In genomic region chr1:112676543-112676942, GRCh38 we compare ENCODE assay signal across 16 cellular contexts. TPM values are rescaled to one million over a fixed set of nuclear protein-coding genes. Genes with fewer than 3 reads are reported as not detected.
A peak's percentile ranks its signal among the peaks of the same experiment; 100 is the strongest.
DNase-seq lines count a peak whose midpoint lies in the region; ATAC-seq and TF ChIP-seq lines count a peak whose summit lies in the region.
"Had no signal": no experiment of that assay in that cellular context is flagged by ENCODE, and none has a peak within 500 bp of the region (broad histone marks: within the 10 kb centered on the region; RNA-seq: fewer than 3 reads in every experiment).

No MANE protein-coding gene starts in this region.

- peaks cover 8 to 26% (median 14%) of the 10 kb centered on the region in 11 experiments; a peak in 21 of 22 replicates for H3K36me3 ChIP-seq in BLaER1 treated with 17β-estradiol and CSF1 and Interleukin-3, amounts not matched to agents 10 nM and 100 nM
- H3K36me3 ChIP-seq in Caco-2 (ENCODE audit: control insufficient read depth, insufficient read depth, low read length) (no peaks in the 10 kb centered on the region), SK-N-MC (ENCODE audit: insufficient read depth, low read length) (peaks cover 25% of the 10 kb centered on the region), hepatocyte (replicated peaks; ENCODE audit: insufficient read depth, low read depth) (no peaks in the 10 kb centered on the region), heart left ventricle (peaks cover 0 to 14% (median 6%) of the 10 kb centered on the region in 9 donors)

- WGBS in hepatocyte (ENCODE audit: low lambda C conversion rate, missing lambda C conversion rate): 93% methylated on average over 3 of the region's 3 CpGs
- WGBS in heart left ventricle, 4 donors: 88 to 96% (median 94%) methylated on average over 3 of the region's 3 CpGs

- CTCF ChIA-PET in Caco-2 (lab: Charles Lee): interaction anchor here (1.2 kb wide), 1 partner anchor 22 kb away, joined by 3 read pairs; no protein-coding TSS in a partner anchor

- H3K79me2 ChIP-seq in hepatocyte: peaks cover 60% of the 10 kb centered on the region

- H3K4me1 Mint-ChIP-seq in Caco-2 (ENCODE audit: low read depth, unreplicated experiment): peaks cover 13% of the 10 kb centered on the region

- H4K20me1 ChIP-seq in BLaER1 treated with 17β-estradiol and CSF1 and Interleukin-3, amounts not matched to agents 10 nM and 100 nM: peaks cover 0 to 27% (median 8%) of the 10 kb centered on the region in 11 experiments; a peak in 8 of 22 replicates
- peaks cover 6% of the 10 kb centered on the region for H4K20me1 ChIP-seq in hepatocyte (ENCODE audit: insufficient read depth, poor library complexity, severe bottlenecking)

- H2AFZ ChIP-seq in hepatocyte: no peak overlapping the region

- no TSS peak for BruUV-seq in Caco-2 (replicated peaks; lab: Mats Ljungman, UMichigan)

- H3K4me3 Mint-ChIP-seq in Caco-2 (ENCODE audit: unreplicated experiment): peak overlapping the region; percentile 88

- TF ChIP-seq CTCF in Caco-2 (IDR thresholded peaks at IDR 0.05; ENCODE audit: insufficient read depth in 1 of 2, low read depth in 1 of 2, low read length in 1 of 2, severe bottlenecking in 1 of 2, unreplicated experiment in 1 of 2) (no peak), hepatocyte (IDR thresholded peaks at IDR 0.05; ENCODE audit: poor library complexity) (no peak), heart left ventricle (IDR thresholded peaks at IDR 0.05) (no peak)

- H3K9me3 ChIP-seq in BLaER1 treated with 17β-estradiol and CSF1 and Interleukin-3, amounts not matched to agents 10 nM and 100 nM (replicated peaks in 1 of 11): 0 out of 22 replicates have a peak, but pooled peaks cover 0 to 5% (median 0%) of the 10 kb centered on the region in 11 experiments
- H3K9me3 ChIP-seq in Caco-2: no peaks in the 10 kb centered on the region
- no peaks in the 10 kb centered on the region for H3K9me3 ChIP-seq in SK-N-MC (ENCODE audit: low read depth, low read length)
- no peaks in the 10 kb centered on the region for H3K9me3 ChIP-seq in hepatocyte (ENCODE audit: low read depth)
- H3K9me3 ChIP-seq in heart left ventricle: no peaks in the 10 kb centered on the region
- H3K9me3 ChIP-seq: esophagus muscularis mucosa, SJCRH30 had no signal

- POLR2A ChIA-PET in Caco-2 (lab: Charles Lee): no interaction called here

- no peak overlapping the region for H3K9ac ChIP-seq in BLaER1 treated with 17β-estradiol and CSF1 and Interleukin-3, amounts not matched to agents 10 nM and 100 nM
- no peak overlapping the region for H3K9ac ChIP-seq in SK-N-MC (ENCODE audit: insufficient read length)

- peaks cover 31% of the 10 kb centered on the region for H3K36me3 Mint-ChIP-seq in Caco-2 (ENCODE audit: insufficient read depth, unreplicated experiment)

- H3K9me2 ChIP-seq in hepatocyte (replicated peaks; ENCODE audit: insufficient read depth): no peaks in the 10 kb centered on the region

- intact Hi-C loops in Caco-2 (cut with micrococcal nuclease; ENCODE audit: unreplicated experiment): no loop called here
- intact Hi-C loops in heart left ventricle (cut with DNase I): loop anchor here in 4 of 10 donors (5.0 to 10.0 kb wide), 4 partner anchors 52 to 282 kb away; partner anchors contain the start of genes CTTNBP2NL (in 2 of the 4), WNT2B (in 2 of the 4), CAPZA1 (in 1 of the 4) and ST7L (in 1 of the 4)

- peak overlapping the region; percentile 75 to 97 (median 92) for H3K4me2 ChIP-seq in BLaER1 treated with 17β-estradiol and CSF1 and Interleukin-3, amounts not matched to agents 10 nM and 100 nM
- peak overlapping the region; percentile 81 for H3K4me2 ChIP-seq in hepatocyte

- peak overlapping the region in 1 of 10 experiments; percentile 87; a peak in 1 of 20 replicates for H3K4me3 ChIP-seq in BLaER1 treated with 17β-estradiol and CSF1 and Interleukin-3, amounts not matched to agents 10 nM and 100 nM
- H3K4me3 ChIP-seq in Caco-2 (ENCODE audit: low read depth, low read length): no peak overlapping the region
- H3K4me3 ChIP-seq in SK-N-MC: peak overlapping the region; percentile 93; the same call in 1 of the 2 replicates
- no peak overlapping the region for H3K4me3 ChIP-seq in hepatocyte
- peak overlapping the region in 1 of 12 donors; percentile 97 for H3K4me3 ChIP-seq in heart left ventricle

- ATAC-seq in HG03432 (IDR thresholded peaks at IDR 0.05; ENCODE audit: unreplicated experiment): no peak
- ATAC-seq in HG02623 (IDR thresholded peaks at IDR 0.05; ENCODE audit: unreplicated experiment): no peak
- ATAC-seq in heart left ventricle: no peak
- ATAC-seq: left lobe of liver had no signal

- no peaks in the 10 kb centered on the region for H3K9me3 Mint-ChIP-seq in Caco-2 (ENCODE audit: unreplicated experiment)

- no peak overlapping the region for H3K27ac ChIP-seq in BLaER1 treated with 17β-estradiol and CSF1 and Interleukin-3, amounts not matched to agents 10 nM and 100 nM
- H3K27ac ChIP-seq in SK-N-MC (no peak overlapping the region), hepatocyte (no peak overlapping the region), heart left ventricle (no peak overlapping the region)
- H3K27ac ChIP-seq: SJCRH30 had no signal

- H3K27me3 ChIP-seq in BLaER1 treated with 17β-estradiol and CSF1 and Interleukin-3, amounts not matched to agents 10 nM and 100 nM: no peaks in the 10 kb centered on the region
- H3K27me3 ChIP-seq in Caco-2 (replicated peaks; ENCODE audit: control insufficient read depth, insufficient read depth, low read length) (no peaks in the 10 kb centered on the region), hepatocyte (no peaks in the 10 kb centered on the region), heart left ventricle (no peaks in the 10 kb centered on the region)
- H3K27me3 ChIP-seq: esophagus muscularis mucosa, SJCRH30 had no signal

- no peaks in the 10 kb centered on the region for H3K27me3 Mint-ChIP-seq in Caco-2 (ENCODE audit: insufficient read depth, unreplicated experiment)

- H3K4me1 ChIP-seq in BLaER1 treated with 17β-estradiol and CSF1 and Interleukin-3, amounts not matched to agents 10 nM and 100 nM: peaks cover 32 to 44% (median 37%) of the 10 kb centered on the region in 10 experiments
- H3K4me1 ChIP-seq in Caco-2 (peaks cover 14% of the 10 kb centered on the region), hepatocyte (ENCODE audit: insufficient read depth) (peaks cover 19% of the 10 kb centered on the region), heart left ventricle (peaks cover 0 to 39% (median 24%) of the 10 kb centered on the region in 12 donors)
- H3K4me1 ChIP-seq: SJCRH30 had no signal

- DNase-seq in Caco-2: no peak
- no peak for DNase-seq in SK-N-MC (ENCODE audit: low read depth, low spot score)
- DNase-seq in hepatocyte (ENCODE audit: low spot score): no peak
- DNase-seq in NCI-H82 treated with DMSO at 0.1 percent for 48 hours (lab: John Stamatoyannopoulos, UW; ENCODE audit: unreplicated experiment): no peak
- no peak for DNase-seq in heart left ventricle
- DNase-seq: activated naive CD4-positive, alpha-beta T cell treated with anti-CD3 and anti-CD28 coated beads, Interleukin-2, amount 50 U/mL, for 16 hours; GDM1; hippocampal formation; KG1; NCI-H2081 treated with DMSO at 0.1 percent for 48 hours; SJCRH30 had no signal

- no peak for TF ChIP-seq POLR2A in heart left ventricle (IDR thresholded peaks at IDR 0.05)

- no peak overlapping the region for H3K27ac Mint-ChIP-seq in Caco-2 (ENCODE audit: unreplicated experiment)

RNA-seq across cellular contexts. Expression of gene MOV10, which starts 2.1 kb away (rescaled TPM):
- total RNA-seq in Caco-2 (2022) (89.8 and 102 TPM in 2 replicates), hepatocyte (87.7 and 98.2 TPM in 2 replicates), heart left ventricle (10 to 100 TPM in 7 of 9 donors, 1 to 10 TPM in 2; 7.5 to 43.6 (median 13.3) TPM)
- polyA plus RNA-seq in hepatocyte (133 and 135 TPM in 2 replicates), heart left ventricle (10 to 100 TPM; 10.8 to 25.3 TPM)

RNA-seq across cellular contexts. Expression of gene RHOC, which starts 30.4 kb away (rescaled TPM):
- total RNA-seq in Caco-2 (2022) (128 and 134 TPM in 2 replicates), hepatocyte (340 and 354 TPM in 2 replicates), heart left ventricle (100 to 1,000 TPM; 147 to 432 (median 217) TPM)
- polyA plus RNA-seq in hepatocyte (610 and 612 TPM in 2 replicates), heart left ventricle (100 to 1,000 TPM; 170 to 443 TPM)

RNA-seq across cellular contexts. Expression of gene PPM1J, which starts 38.6 kb away (rescaled TPM):
- total RNA-seq in Caco-2 (2022) (1.1 and 1.5 TPM in 2 replicates), hepatocyte (0.72 and 0.93 TPM in 2 replicates), heart left ventricle (10 to 100 TPM in 3 of 9 donors, 1 to 10 TPM in 6; 4.2 to 11.5 (median 8.3) TPM)
- polyA plus RNA-seq in hepatocyte (1.8 and 1.9 TPM in 2 replicates), heart left ventricle (1 to 10 TPM; 1.8 to 6.9 TPM)

RNA-seq across cellular contexts. Expression of gene CAPZA1, which starts 56.9 kb away (rescaled TPM):
- total RNA-seq in Caco-2 (2022) (82.4 and 98.7 TPM in 2 replicates), hepatocyte (177 and 196 TPM in 2 replicates), heart left ventricle (10 to 100 TPM; 23.8 to 98.4 (median 32.6) TPM)
- polyA plus RNA-seq in hepatocyte (95.9 and 109 TPM in 2 replicates), heart left ventricle (10 to 100 TPM; 17.0 to 46.6 TPM)

RNA-seq across cellular contexts. Expression of gene ST7L, which starts 57.6 kb away (rescaled TPM):
- 12.6 and 13.6 TPM in 2 replicates for total RNA-seq in Caco-2 (2022)
- total RNA-seq in hepatocyte: 12.9 and 14.2 TPM in 2 replicates
- polyA plus RNA-seq in hepatocyte: 9.2 and 14.8 TPM in 2 replicates
- total RNA-seq in heart left ventricle: 10 to 100 TPM; 11.4 to 20.3 (median 13.8) TPM
- 1 to 10 TPM; 6.9 to 9.8 TPM for polyA plus RNA-seq in heart left ventricle
